Comparison of ENCODE assay signal across 8 cellular contexts in genomic region chr9:125143377-125144090, GRCh38. TPM values are rescaled to one million over a fixed set of nuclear protein-coding genes. Genes with fewer than 3 reads are reported as not detected.
DNase-seq lines count a peak whose midpoint lies in the region; ATAC-seq, FAIRE-seq and TF ChIP-seq lines count a peak whose summit lies in the region.

Gene SCAI, minus strand, starts transcription at chr9:125143528. Its CDS starts 91 bp downstream, at chr9:125143437.

- WGBS in adrenal gland, 4 donors = 1 to 3% (median 2%) methylated on average over 17 to 46 of the region's 46 CpGs
- under 1% methylated on average over 26 of the region's 46 CpGs for WGBS in prostate gland

- H3K27me3 ChIP-seq in adrenal gland (no peaks in the 10 kb centered on the region), left ventricle myocardium inferior (ENCODE audit: low read depth) (no peaks in the 10 kb centered on the region), prostate gland (replicated peaks; ENCODE audit: insufficient read depth) (no peaks in the 10 kb centered on the region)

- FAIRE-seq in GM12891 (lab: Jason Lieb, UNC) (peak; percentile 92), urothelium cell line (lab: Jason Lieb, UNC) (no peak)

- H3K4me1 ChIP-seq in adrenal gland (replicated peaks in 1 of 2) (peaks cover 0 to 22% of the 10 kb centered on the region in 2 donors), left ventricle myocardium inferior (peaks cover 19% of the 10 kb centered on the region), prostate gland (replicated peaks) (peaks cover 4% of the 10 kb centered on the region)

- ATAC-seq in HG02840 (IDR thresholded peaks at IDR 0.05; ENCODE audit: low FRiP score, unreplicated experiment) = peak; percentile 99

- intact Hi-C loops in adrenal gland (cut with DNase I) (loop anchor here (10.0 kb wide), 2 partner anchors 209 to 279 kb away; partner anchors contain the start of genes ARPC5L (in 1 of the 2) and RPL35 (in 1 of the 2)), left ventricle myocardium inferior (cut with micrococcal nuclease) (no loop called here), prostate gland (cut with DNase I) (loop anchor here (1.0 to 10.0 kb wide), 4 partner anchors 54 to 369 kb away; partner anchors contain the start of genes ARPC5L, NR6A1, OLFML2A and RPL35)

- H3K36me3 ChIP-seq in adrenal gland (replicated peaks in 1 of 2) = no peaks in the 10 kb centered on the region
- no peaks in the 10 kb centered on the region for H3K36me3 ChIP-seq in left ventricle myocardium inferior
- H3K36me3 ChIP-seq in prostate gland = no peaks in the 10 kb centered on the region

- H3K4me3 ChIP-seq in adrenal gland (peak within 1 kb of the TSS; percentile 13 to 87 (median 66)), left ventricle myocardium inferior (peak within 1 kb of the TSS; percentile 80), prostate gland (peak within 1 kb of the TSS; percentile 81 to 96)

- TF ChIP-seq POLR2A in GM12891 (IDR thresholded peaks at IDR 0.05; ENCODE audit: low read depth, low read length) = no peak
- peak; percentile 45 to 82 for TF ChIP-seq POLR2A in adrenal gland (IDR thresholded peaks at IDR 0.05)
- peak; percentile 71 for TF ChIP-seq POLR2A in prostate gland (IDR thresholded peaks at IDR 0.05)

- H3K9me3 ChIP-seq in adrenal gland (replicated peaks in 1 of 3) (no peaks in the 10 kb centered on the region), left ventricle myocardium inferior (replicated peaks) (no peaks in the 10 kb centered on the region), prostate gland (no peaks in the 10 kb centered on the region)

- peak within 1 kb of the TSS in 3 of 5 donors; percentile 41 to 80 (median 55) for H3K27ac ChIP-seq in adrenal gland
- H3K27ac ChIP-seq in left ventricle myocardium inferior (replicated peaks) = peak within 1 kb of the TSS; percentile 65
- H3K27ac ChIP-seq in prostate gland = peak within 1 kb of the TSS; percentile 71 to 79

- DNase-seq in GM12891 (ENCODE audit: insufficient read length, low spot score) = peak; percentile 96
- DNase-seq in NCI-H1436 (lab: John Stamatoyannopoulos, UW) = peak; percentile 98
- DNase-seq in T follicular helper cell (ENCODE audit: low read depth) = peak; percentile 99
- DNase-seq in adrenal gland = peak; percentile 98 to 100 (median 100)
- peak; percentile 99 for DNase-seq in left ventricle myocardium inferior
- DNase-seq in prostate gland (ENCODE audit: low spot score) = peak; percentile 99
- peak; percentile 97 for DNase-seq in urothelium cell line (ENCODE audit: low spot score)

- peak; percentile 98 to 100 (median 99) for TF ChIP-seq CTCF in adrenal gland (IDR thresholded peaks at IDR 0.05)
- TF ChIP-seq CTCF in left ventricle myocardium inferior (IDR thresholded peaks at IDR 0.05; ENCODE audit: borderline replicate concordance) = peak; percentile 99
- peak; percentile 98 to 100 (median 100) for TF ChIP-seq CTCF in prostate gland (IDR thresholded peaks at IDR 0.05)

TF ChIP-seq in GM12891, 5 proteins besides CTCF, POLR2A, EP300 and RAD21:
- TF ChIP-seq PAX5 (IDR thresholded peaks at IDR 0.05; ENCODE audit: insufficient read depth, low read length, severe bottlenecking) = peak; percentile 7
- TF ChIP-seq TAF1 (IDR thresholded peaks at IDR 0.05; ENCODE audit: low read depth, low read length) = no peak
- peak; percentile 22; the same call in 1 of the 2 replicates for TF ChIP-seq SPI1 (IDR thresholded peaks at IDR 0.05; ENCODE audit: low read depth, low read length)

RNA-seq across cellular contexts. Expression of gene SCAI, which starts in this region (rescaled TPM):
- polyA plus RNA-seq in GM12891 (2012; ENCODE audit: low read depth, missing spikeins) = 1.8 TPM
- total RNA-seq in adrenal gland (10 to 100 TPM in 4 of 8 donors, 1 to 10 TPM in 4; 7.8 to 19.6 (median 11.7) TPM), left ventricle myocardium inferior (2.7 TPM), prostate gland (1 to 10 TPM; 3.4 to 8.6 TPM)
- polyA plus RNA-seq in adrenal gland = 1 to 10 TPM; 1.4 to 6.3 (median 3.1) TPM

Comparison
In these comparisons a context has a peak if more than half of its experiments do, and no peak if none do; other contexts are left out.
1. Peak in every context shown above with its lines: DNase-seq, ATAC-seq, H3K4me3 ChIP-seq and H3K27ac ChIP-seq.